ENCODE assay signal across 16 cellular contexts in the genomic region with DNA sequence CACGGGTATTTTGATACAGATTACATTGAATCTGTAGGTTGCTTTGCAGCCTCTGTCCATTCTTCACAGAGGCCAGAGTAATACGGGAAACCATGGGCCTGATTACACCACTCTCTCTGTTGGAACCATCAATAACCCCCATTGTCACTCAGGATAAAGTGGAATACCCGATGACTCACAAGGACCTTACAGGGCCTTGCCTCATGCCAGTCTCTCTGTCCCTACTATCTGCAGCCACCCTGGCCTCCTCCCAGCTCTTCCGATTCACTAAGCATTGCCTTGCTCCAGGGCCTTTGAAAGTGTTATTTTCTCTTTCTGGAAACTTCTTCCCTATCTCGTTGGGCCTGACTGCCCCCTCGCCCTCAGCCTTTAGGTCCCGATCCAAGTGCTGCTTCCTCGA.
"Had no signal": no experiment of that assay in that cellular context is flagged by ENCODE, and none has a peak within 500 bp of the region (broad histone marks: within the 10 kb centered on the region; RNA-seq: fewer than 3 reads in every experiment).

No MANE protein-coding gene starts in this region.

- H3K27me3 ChIP-seq: foreskin keratinocyte, heart left ventricle, thyroid gland had no signal

- H3K27ac ChIP-seq: foreskin keratinocyte, heart left ventricle, thyroid gland had no signal

- DNase-seq: activated CD4-positive, alpha-beta memory T cell treated with anti-CD3 and anti-CD28 coated beads for 36 hours; activated CD4-positive, alpha-beta T cell treated with anti-CD3 and anti-CD28 coated beads for 36 hours; activated effector memory CD4-positive, alpha-beta T cell treated with Interleukin-2 at 50 U/mL for 16 hours; activated naive CD4-positive, alpha-beta T cell treated with anti-CD3 and anti-CD28 coated beads, Interleukin-2, amount 50 U/mL, for 16 hours; activated T-cell treated with anti-CD3 and anti-CD28 coated beads, Interleukin-2, amount 50 U/mL, for 4 hours; central memory CD4-positive, alpha-beta T cell; cortex of kidney; effector CD8-positive, alpha-beta T cell; foreskin keratinocyte; heart left ventricle; natural killer cell; stimulated activated CD4-positive, alpha-beta T cell treated with anti-CD3 and anti-CD28 coated beads, Interleukin-1b, Interleukin-23, amount 100 ng/mL, for 48 hours; stimulated activated naive CD8-positive, alpha-beta T cell treated with anti-CD3 and anti-CD28 coated beads, Interleukin-15, amount 100 ng/mL, for 72 hours; T-helper 17 cell; thyroid gland had no signal

- H3K4me3 Mint-ChIP-seq: activated CD4-positive, alpha-beta memory T cell treated with anti-CD3 and anti-CD28 coated beads for 36 hours; activated CD4-positive, alpha-beta T cell treated with anti-CD3 and anti-CD28 coated beads for 36 hours; activated T-cell treated with anti-CD3 and anti-CD28 coated beads, Interleukin-2, amount 50 U/mL, for 4 hours; natural killer cell; stimulated activated naive CD8-positive, alpha-beta T cell treated with anti-CD3 and anti-CD28 coated beads, Interleukin-15, amount 100 ng/mL, for 72 hours; T-helper 17 cell had no signal

- FAIRE-seq: endothelial cell of umbilical vein had no signal

- H3K36me3 ChIP-seq: heart left ventricle, thyroid gland had no signal

- H3K27ac Mint-ChIP-seq: activated CD4-positive, alpha-beta memory T cell treated with anti-CD3 and anti-CD28 coated beads for 36 hours; activated CD4-positive, alpha-beta T cell treated with anti-CD3 and anti-CD28 coated beads for 36 hours; natural killer cell; stimulated activated naive CD8-positive, alpha-beta T cell treated with anti-CD3 and anti-CD28 coated beads, Interleukin-15, amount 100 ng/mL, for 72 hours; T-helper 17 cell had no signal

- H3K9me3 Mint-ChIP-seq: activated CD4-positive, alpha-beta memory T cell treated with anti-CD3 and anti-CD28 coated beads for 36 hours had no signal

- H3K36me3 Mint-ChIP-seq: activated CD4-positive, alpha-beta memory T cell treated with anti-CD3 and anti-CD28 coated beads for 36 hours; natural killer cell had no signal

- H3K4me1 Mint-ChIP-seq: activated CD4-positive, alpha-beta T cell treated with anti-CD3 and anti-CD28 coated beads for 36 hours; natural killer cell; stimulated activated naive CD8-positive, alpha-beta T cell treated with anti-CD3 and anti-CD28 coated beads, Interleukin-15, amount 100 ng/mL, for 72 hours; T-helper 17 cell had no signal

- H3K4me1 ChIP-seq: foreskin keratinocyte, heart left ventricle had no signal

- ATAC-seq: activated CD4-positive, alpha-beta T cell treated with anti-CD3 and anti-CD28 coated beads for 36 hours; activated T-cell treated with anti-CD3 and anti-CD28 coated beads, Interleukin-2, amount 50 U/mL, for 4 hours; foreskin keratinocyte; natural killer cell; stimulated activated naive CD8-positive, alpha-beta T cell treated with anti-CD3 and anti-CD28 coated beads, Interleukin-15, amount 100 ng/mL, for 72 hours; T-helper 17 cell had no signal

- H3K4me3 ChIP-seq: heart left ventricle, thyroid gland had no signal

- H3K9me3 ChIP-seq: thyroid gland had no signal
